In the genomic region with DNA sequence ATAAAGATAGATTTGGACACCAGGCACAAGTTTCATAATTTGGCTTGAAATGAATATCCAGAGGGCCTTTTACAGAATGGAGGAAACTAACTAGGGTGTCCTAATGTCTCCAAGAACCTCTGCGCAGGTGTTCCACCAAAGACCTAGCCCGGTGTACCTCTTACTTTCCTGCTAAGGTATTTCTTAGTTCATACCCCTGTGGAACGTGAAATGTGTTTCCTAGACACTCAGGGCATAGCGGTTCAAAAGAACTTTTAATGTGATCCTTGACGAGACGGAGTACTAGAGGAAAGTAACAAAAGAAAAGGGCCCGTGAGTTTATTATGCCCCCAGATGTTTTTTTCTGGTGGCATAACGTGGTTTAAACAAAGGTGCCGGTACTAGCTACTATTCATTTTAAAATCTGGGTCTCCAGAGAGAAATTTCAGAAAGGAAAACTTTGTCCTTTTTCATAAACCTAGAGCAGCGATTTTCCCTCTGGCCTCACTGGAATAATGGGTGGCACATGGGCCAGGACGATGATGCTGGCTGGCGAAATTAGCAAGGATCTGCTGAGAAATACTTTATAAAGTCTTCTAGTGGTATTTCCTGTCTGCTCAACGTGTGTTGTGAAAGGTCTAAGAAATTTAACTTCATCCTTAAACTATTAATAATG, we compare ENCODE assay signal across 10 cellular contexts. TPM values are rescaled to one million over a fixed set of nuclear protein-coding genes. Genes with fewer than 3 reads are reported as not detected.
DNase-seq lines count a peak whose midpoint lies in the region; ATAC-seq and TF ChIP-seq lines count a peak whose summit lies in the region.
"Had no signal": no experiment of that assay in that cellular context is flagged by ENCODE, and none has a peak within 500 bp of the region (broad histone marks: within the 10 kb centered on the region; RNA-seq: fewer than 3 reads in every experiment).

No MANE protein-coding gene starts in this region.

- peaks cover 70% of the 10 kb centered on the region for H3K4me1 Mint-ChIP-seq in CD4-positive, alpha-beta T cell (ENCODE audit: low read depth)
- peaks cover 45% of the 10 kb centered on the region for H3K4me1 Mint-ChIP-seq in activated T-helper 17 cell treated with anti-CD3 and anti-CD28 coated beads, Interleukin-2, amount 50 U/mL, for 72 hours
- peaks cover 47 to 73% (median 67%) of the 10 kb centered on the region in 7 donors for H3K4me1 Mint-ChIP-seq in naive thymus-derived CD4-positive, alpha-beta T cell
- H3K4me1 Mint-ChIP-seq in H9 = 0 out of 4 replicates have a peak, but pooled peaks cover 0 to 4% of the 10 kb centered on the region in 2 experiments

- ATAC-seq in CD4-positive, alpha-beta T cell (ENCODE audit: poor library complexity) = peak; percentile 37
- ATAC-seq in activated T-helper 17 cell treated with anti-CD3 and anti-CD28 coated beads, Interleukin-2, amount 50 U/mL, for 72 hours (replicated peaks) = no peak
- peak; percentile 14 for ATAC-seq in naive thymus-derived CD4-positive, alpha-beta T cell
- ATAC-seq: HCT116 had no signal

- no peak overlapping the region for H2BK12ac ChIP-seq in H9 (ENCODE audit: insufficient read length, low read depth, low read length)

- dilution Hi-C loops in mammary epithelial cell (cut with HindIII; ENCODE audit: low sequenced_read_pairs) = loop anchor here (5.0 kb wide), 1 partner anchor 43 kb away; no protein-coding TSS in a partner anchor

- no peaks in the 10 kb centered on the region for H3K9me3 ChIP-seq in CD4-positive, alpha-beta T cell (ENCODE audit: control insufficient read depth, low read length)
- no peaks in the 10 kb centered on the region for H3K9me3 ChIP-seq in naive thymus-derived CD4-positive, alpha-beta T cell (ENCODE audit: control insufficient read depth in 2 of 3, low read length in 3 of 3)
- no peaks in the 10 kb centered on the region for H3K9me3 ChIP-seq in H9 (ENCODE audit: control insufficient read depth, low read depth, low read length)
- peaks cover 12% of the 10 kb centered on the region for H3K9me3 ChIP-seq in mammary epithelial cell (replicated peaks; ENCODE audit: insufficient read depth, low read length)

- no peak overlapping the region for H3K4me2 ChIP-seq in H9 (ENCODE audit: insufficient read depth, insufficient read length, low read length)
- no peak overlapping the region for H3K4me2 ChIP-seq in mammary epithelial cell (ENCODE audit: insufficient read depth, low read depth, low read length)

- intact Hi-C loops in CD4-positive, alpha-beta T cell (cut with DNase I, micrococcal nuclease) = loop anchor here (1.0 to 10.0 kb wide), 6 partner anchors 9 to 715 kb away; partner anchors contain the start of genes MASTL (in 2 of the 2) and YME1L1 (in 2 of the 2)
- intact Hi-C loops in naive thymus-derived CD4-positive, alpha-beta T cell (cut with micrococcal nuclease) = loop anchor here (1.0 to 10.0 kb wide), 16 partner anchors 8 to 1895 kb away; partner anchors contain the start of genes ABI1 (in 2 of the 2), PDSS1 (in 2 of the 2), ACBD5 (in 1 of the 2) and ANKRD26 (in 1 of the 2)
- intact Hi-C loops in mammary epithelial cell (cut with micrococcal nuclease) = no loop called here

- no peak overlapping the region for H2BK5ac ChIP-seq in H9 (ENCODE audit: insufficient read length, low read length)

- peaks cover 0 to 7% (median 0%) of the 10 kb centered on the region in 3 experiments for H3K36me3 ChIP-seq in naive thymus-derived CD4-positive, alpha-beta T cell (ENCODE audit: control insufficient read depth in 2 of 3, insufficient read depth in 3 of 3, low read length in 3 of 3)
- H3K36me3 ChIP-seq in mammary epithelial cell (ENCODE audit: insufficient read depth, low read length) = no peaks in the 10 kb centered on the region

- peak overlapping the region; percentile 98 for H3K4me3 Mint-ChIP-seq in CD4-positive, alpha-beta T cell
- H3K4me3 Mint-ChIP-seq in activated T-helper 17 cell treated with anti-CD3 and anti-CD28 coated beads, Interleukin-2, amount 50 U/mL, for 72 hours = peak overlapping the region; percentile 84
- peak overlapping the region; percentile 80 to 98 (median 95) for H3K4me3 Mint-ChIP-seq in naive thymus-derived CD4-positive, alpha-beta T cell
- H3K4me3 Mint-ChIP-seq in H9 = peak overlapping the region in 1 of 2 experiments; percentile 56; a peak in 1 of 5 replicates
- H3K4me3 Mint-ChIP-seq: type B pancreatic cell had no signal

- H2AFZ ChIP-seq in H9 (ENCODE audit: low read length) (no peak overlapping the region), mammary epithelial cell (ENCODE audit: low read depth, low read length) (no peak overlapping the region)

- H3K18ac ChIP-seq in H9 (ENCODE audit: insufficient read length, low read depth, low read length) = no peak overlapping the region

- H4K20me1 ChIP-seq in H9 (ENCODE audit: control insufficient read depth, insufficient read depth, insufficient read length) = no peaks in the 10 kb centered on the region
- H4K20me1 ChIP-seq in mammary epithelial cell (ENCODE audit: insufficient read depth, low read length) = no peaks in the 10 kb centered on the region

- no peaks in the 10 kb centered on the region for H3K27me3 ChIP-seq in CD4-positive, alpha-beta T cell (ENCODE audit: control insufficient read depth, insufficient read depth, low read length)
- H3K27me3 ChIP-seq in naive thymus-derived CD4-positive, alpha-beta T cell (ENCODE audit: control insufficient read depth in 2 of 2, insufficient read depth in 2 of 2, low read length in 2 of 2) = no peaks in the 10 kb centered on the region
- H3K27me3 ChIP-seq in H9 (ENCODE audit: insufficient read depth, low read length) (peaks cover 2% of the 10 kb centered on the region; the same call in 1 of the 2 replicates), mammary epithelial cell (ENCODE audit: insufficient read depth, low read length) (no peaks in the 10 kb centered on the region)

- H3K4me1 ChIP-seq in naive thymus-derived CD4-positive, alpha-beta T cell (ENCODE audit: control insufficient read depth in 2 of 2, insufficient read depth in 2 of 2, low read length in 2 of 2) = peaks cover 16 to 29% of the 10 kb centered on the region in 2 donors
- H3K4me1 ChIP-seq in H9 (ENCODE audit: insufficient read depth, low read length) (no peaks in the 10 kb centered on the region), mammary epithelial cell (ENCODE audit: insufficient read depth, low read length) (no peaks in the 10 kb centered on the region)

- in situ Hi-C loops in GM13977 (cut with MboI; ENCODE audit: low pct_unique_long_range_greater_than_20kb, low sequenced_read_pairs, unreplicated experiment) = no loop called here
- in situ Hi-C loops in mammary epithelial cell (cut with MboI; ENCODE audit: low sequenced_read_pairs in 2 of 2) = no loop called here

- POLR2A ChIA-PET in CD4-positive, alpha-beta T cell (lab: Charles Lee) = interaction anchor here (1.0 to 5.4 kb wide), 6 partner anchors 9 to 47 kb away, joined by 3 to 28 read pairs (median 15); no protein-coding TSS in a partner anchor
- POLR2A ChIA-PET in naive thymus-derived CD4-positive, alpha-beta T cell (lab: Charles Lee) = interaction anchor here (0.7 to 3.8 kb wide), 9 partner anchors 8 to 69 kb away, joined by 3 to 16 read pairs (median 6); no protein-coding TSS in a partner anchor

- no peaks in the 10 kb centered on the region for H3K79me1 ChIP-seq in H9 (ENCODE audit: insufficient read depth, low read depth, low read length, poor library complexity, severe bottlenecking)

- peak overlapping the region; percentile 91 for H3K27ac ChIP-seq in CD4-positive, alpha-beta T cell (ENCODE audit: low read depth, low read length)
- peak overlapping the region; percentile 91 for H3K27ac ChIP-seq in naive thymus-derived CD4-positive, alpha-beta T cell (ENCODE audit: low read depth, low read length)
- H3K27ac ChIP-seq in H9 (ENCODE audit: insufficient read length, low read depth, low read length) = no peak overlapping the region
- no peak overlapping the region for H3K27ac ChIP-seq in mammary epithelial cell (ENCODE audit: insufficient read depth, low read depth, low read length)

- CTCF ChIA-PET in CD4-positive, alpha-beta T cell (lab: Charles Lee) = interaction anchor here (1.0 to 2.1 kb wide), 3 partner anchors 13 to 64 kb away, joined by 3 to 5 read pairs (median 4); no protein-coding TSS in a partner anchor
- CTCF ChIA-PET in naive thymus-derived CD4-positive, alpha-beta T cell (lab: Charles Lee) = interaction anchor here (0.8 to 1.7 kb wide), 4 partner anchors 16 to 94 kb away, joined by 3 to 7 read pairs (median 4); no protein-coding TSS in a partner anchor
- CTCF ChIA-PET in mammary epithelial cell (lab: Charles Lee; ENCODE audit: low non-redundant PET) = no interaction called here

- no peak overlapping the region for H3K14ac ChIP-seq in H9 (ENCODE audit: insufficient read depth, low read length)

- H3K36me3 Mint-ChIP-seq in CD4-positive, alpha-beta T cell (ENCODE audit: low read depth) = peaks cover 37% of the 10 kb centered on the region
- H3K36me3 Mint-ChIP-seq in activated T-helper 17 cell treated with anti-CD3 and anti-CD28 coated beads, Interleukin-2, amount 50 U/mL, for 72 hours (ENCODE audit: low read depth) = peaks cover 45% of the 10 kb centered on the region
- H3K36me3 Mint-ChIP-seq in naive thymus-derived CD4-positive, alpha-beta T cell = peaks cover 6 to 23% (median 15%) of the 10 kb centered on the region in 5 donors
- no peaks in the 10 kb centered on the region for H3K36me3 Mint-ChIP-seq in H9 (ENCODE audit: insufficient read depth in 1 of 3, low read depth in 3 of 3)
- H3K36me3 Mint-ChIP-seq: type B pancreatic cell had no signal

- H3K27ac Mint-ChIP-seq in CD4-positive, alpha-beta T cell = peak overlapping the region; percentile 97
- H3K27ac Mint-ChIP-seq in activated T-helper 17 cell treated with anti-CD3 and anti-CD28 coated beads, Interleukin-2, amount 50 U/mL, for 72 hours = peak overlapping the region; percentile 92
- peak overlapping the region; percentile 91 to 97 (median 95) for H3K27ac Mint-ChIP-seq in naive thymus-derived CD4-positive, alpha-beta T cell
- H3K27ac Mint-ChIP-seq in H9 = no peak overlapping the region
- H3K27ac Mint-ChIP-seq: type B pancreatic cell had no signal

- H3K4ac ChIP-seq in H9 (ENCODE audit: low read depth, low read length) = no peak overlapping the region

- no peak overlapping the region for H4K91ac ChIP-seq in H9 (ENCODE audit: insufficient read length, low read depth, low read length)

- no peak overlapping the region for H3K23ac ChIP-seq in H9 (ENCODE audit: insufficient read length, low read depth, low read length)

- no peak for DNase-seq in CD4-positive, alpha-beta T cell
- DNase-seq in GM13977 (ENCODE audit: low spot score) = peak; percentile 39
- DNase-seq in naive thymus-derived CD4-positive, alpha-beta T cell = peak in 7 of 9 donors; percentile 26 to 48 (median 34)
- DNase-seq in NCI-H748 (lab: John Stamatoyannopoulos, UW; ENCODE audit: unreplicated experiment) = no peak
- no peak for DNase-seq in NCI-H2171 treated with DMSO at 0.1 percent for 48 hours (lab: John Stamatoyannopoulos, UW)
- DNase-seq in H9 = no peak
- DNase-seq in mammary epithelial cell = no peak

- no peak overlapping the region for H3T11ph ChIP-seq in H9 (ENCODE audit: low read length)

- no peak overlapping the region for H4K8ac ChIP-seq in H9 (replicated peaks; ENCODE audit: insufficient read length, low read depth, low read length)

- no TSS peak for BruUV-seq in mammary epithelial cell (replicated peaks; lab: Mats Ljungman, UMichigan)

- no CpG with 5 or more reads among the region's 13 CpGs for WGBS in H9 (ENCODE audit: extremely low coverage, insufficient read length, low lambda C conversion rate)
- WGBS in mammary epithelial cell (ENCODE audit: low coverage, missing lambda C conversion rate) = 58% methylated on average over 13 of the region's 13 CpGs

- H3K56ac ChIP-seq in H9 (ENCODE audit: insufficient read length, low read depth, low read length) = no peak overlapping the region

- H3K9ac ChIP-seq in H9 (ENCODE audit: extremely low read depth, insufficient read length, low read length) (no peak overlapping the region), mammary epithelial cell (ENCODE audit: insufficient read depth, low read length) (no peak overlapping the region)

- TF ChIP-seq CTCF in CD4-positive, alpha-beta T cell (IDR thresholded peaks at IDR 0.05) = no peak
- no peak for TF ChIP-seq CTCF in GM13977 (IDR thresholded peaks at IDR 0.05; ENCODE audit: extremely low read depth, insufficient read depth, missing control alignments)
- no peak for TF ChIP-seq CTCF in H9 (conservative IDR thresholded peaks at IDR 0.05)
- TF ChIP-seq CTCF in mammary epithelial cell (conservative IDR thresholded peaks at IDR 0.05 in 1 of 2, IDR thresholded peaks at IDR 0.05 in 1 of 2; ENCODE audit: extremely low read depth in 1 of 2, insufficient read depth in 1 of 2, low read depth in 1 of 2, low read length in 2 of 2) = no peak

- no peak overlapping the region for H4K5ac ChIP-seq in H9 (ENCODE audit: insufficient read length, low read depth, low read length)

- H3K79me2 ChIP-seq in H9 (ENCODE audit: insufficient read depth, low read length) = no peaks in the 10 kb centered on the region
- no peaks in the 10 kb centered on the region for H3K79me2 ChIP-seq in mammary epithelial cell (ENCODE audit: insufficient read depth, low read length)

- H3K9me3 Mint-ChIP-seq in CD4-positive, alpha-beta T cell = no peaks in the 10 kb centered on the region
- H3K9me3 Mint-ChIP-seq in activated T-helper 17 cell treated with anti-CD3 and anti-CD28 coated beads, Interleukin-2, amount 50 U/mL, for 72 hours = peaks cover 3% of the 10 kb centered on the region
- H3K9me3 Mint-ChIP-seq in naive thymus-derived CD4-positive, alpha-beta T cell = peaks cover 0 to 14% (median 0%) of the 10 kb centered on the region in 11 donors
- no peaks in the 10 kb centered on the region for H3K9me3 Mint-ChIP-seq in H9

- H3K4me3 ChIP-seq in naive thymus-derived CD4-positive, alpha-beta T cell (ENCODE audit: low read length) = peak overlapping the region; percentile 95
- no peak overlapping the region for H3K4me3 ChIP-seq in mammary epithelial cell (replicated peaks in 1 of 3; ENCODE audit: insufficient read depth in 1 of 3, low read depth in 2 of 3, low read length in 3 of 3)

- H3K27me3 Mint-ChIP-seq in CD4-positive, alpha-beta T cell = no peaks in the 10 kb centered on the region
- no peaks in the 10 kb centered on the region for H3K27me3 Mint-ChIP-seq in activated T-helper 17 cell treated with anti-CD3 and anti-CD28 coated beads, Interleukin-2, amount 50 U/mL, for 72 hours
- H3K27me3 Mint-ChIP-seq in naive thymus-derived CD4-positive, alpha-beta T cell = no peaks in the 10 kb centered on the region
- peaks cover 30% of the 10 kb centered on the region for H3K27me3 Mint-ChIP-seq in H9 (ENCODE audit: low read depth)

- H2BK120ac ChIP-seq in H9 (ENCODE audit: low read depth, low read length, poor library complexity, severe bottlenecking) = no peak overlapping the region

- H2AK5ac ChIP-seq in H9 (ENCODE audit: insufficient read length, low read length) = no peak overlapping the region

- no peak overlapping the region for H2BK15ac ChIP-seq in H9 (ENCODE audit: low read depth, low read length)

- peaks cover 4% of the 10 kb centered on the region for H3K23me2 ChIP-seq in H9 (ENCODE audit: insufficient read length, low read depth, low read length, poor library complexity, severe bottlenecking)

- no peak overlapping the region for H2BK20ac ChIP-seq in H9 (ENCODE audit: low read depth, low read length, poor library complexity, severe bottlenecking)

RNA-seq across cellular contexts. Expression of gene APBB1IP, which starts 1.4 kb away (rescaled TPM):
- 10 to 100 TPM; 44.5 to 45.6 TPM for total RNA-seq in CD4-positive, alpha-beta T cell
- total RNA-seq in activated T-helper 17 cell treated with anti-CD3 and anti-CD28 coated beads, Interleukin-2, amount 50 U/mL, for 72 hours = 10 to 100 TPM; 46.5 to 50.4 TPM
- total RNA-seq in naive thymus-derived CD4-positive, alpha-beta T cell = 100 to 1,000 TPM in 1 of 5 experiments, 10 to 100 TPM in 4; 64.7 to 101 (median 88.0) TPM
- 10 to 100 TPM; 60.2 to 70.5 TPM for polyA plus RNA-seq in naive thymus-derived CD4-positive, alpha-beta T cell
- total RNA-seq in H9 (2021) = not detected in 2 replicates
- total RNA-seq in mammary epithelial cell = not detected
- not detected for polyA plus RNA-seq in mammary epithelial cell
- polyA minus RNA-seq in mammary epithelial cell = not detected

Comparison
In these comparisons a context has a peak if more than half of its experiments do, and no peak if none do; other contexts are left out.
1. DNase-seq: peak in GM13977 (single experiment) and naive thymus-derived CD4-positive, alpha-beta T cell (7 of 9); none in CD4-positive, alpha-beta T cell (0 of 10), NCI-H748 (single experiment), NCI-H2171 treated with DMSO at 0.1 percent for 48 hours (single experiment), H9 (single experiment) and mammary epithelial cell (single experiment).
2. H3K27ac ChIP-seq: peak in CD4-positive, alpha-beta T cell (single experiment) and naive thymus-derived CD4-positive, alpha-beta T cell (single experiment); none in H9 (single experiment) and mammary epithelial cell (single experiment).
3. H3K27ac Mint-ChIP-seq: peak in CD4-positive, alpha-beta T cell (single experiment), activated T-helper 17 cell treated with anti-CD3 and anti-CD28 coated beads, Interleukin-2, amount 50 U/mL, for 72 hours (single experiment) and naive thymus-derived CD4-positive, alpha-beta T cell (9 of 9); none in H9 (0 of 3).
4. RNA of gene APBB1IP, which starts 1.4 kb away (total RNA-seq): 64.7 to 101 TPM in naive thymus-derived CD4-positive, alpha-beta T cell, 46.5 to 50.4 TPM in activated T-helper 17 cell treated with anti-CD3 and anti-CD28 coated beads, Interleukin-2, amount 50 U/mL, for 72 hours and 44.5 to 45.6 TPM in CD4-positive, alpha-beta T cell; not detected in mammary epithelial cell and not detected in H9; every median in the first group is over 10 times any median in the second.